ENCODE assay signal across 14 cellular contexts in the genomic region with DNA sequence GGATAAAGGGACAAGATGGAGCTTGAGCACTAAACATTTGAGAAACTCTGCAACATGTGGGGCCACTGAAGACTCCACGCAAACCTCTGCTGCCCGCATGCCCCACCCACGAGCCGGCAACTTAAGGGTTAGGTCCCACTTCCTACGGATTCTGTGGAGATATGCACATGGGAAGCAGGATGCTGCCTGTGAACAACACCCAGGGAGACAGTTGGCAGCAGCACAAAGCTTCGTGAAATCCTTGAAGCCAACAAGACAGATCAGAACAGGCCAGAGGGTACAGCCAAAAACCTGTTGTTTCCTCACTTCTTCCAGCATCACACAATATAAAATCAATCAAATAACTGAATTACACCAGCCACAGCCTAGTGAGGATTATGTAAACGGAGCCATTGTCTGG.
"Had no signal": no experiment of that assay in that cellular context is flagged by ENCODE, and none has a peak within 500 bp of the region (broad histone marks: within the 10 kb centered on the region; RNA-seq: fewer than 3 reads in every experiment).

No MANE protein-coding gene starts in this region.

- H3K36me3 ChIP-seq: adrenal gland, left lung, sigmoid colon, stomach, WERI-Rb-1 had no signal

- H3K79me2 ChIP-seq: hepatocyte had no signal

- H3K4me2 ChIP-seq: hepatocyte had no signal

- DNase-seq: activated CD4-positive, alpha-beta memory T cell treated with anti-CD3 and anti-CD28 coated beads, Interleukin-2, amount 10 ng/mL, durations not matched to agents 7 days and 5 days; activated CD4-positive, alpha-beta T cell treated with anti-CD3 and anti-CD28 coated beads for 36 hours; activated T-cell treated with anti-CD3 and anti-CD28 coated beads, Interleukin-2, amount 50 U/mL, for 24 hours; islet precursor cell; left lung; mucosa of descending colon; naive thymus-derived CD4-positive, alpha-beta T cell; sigmoid colon; stimulated activated CD4-positive, alpha-beta T cell treated with anti-CD3 and anti-CD28 coated beads, Interleukin-1b, Interleukin-23, amount 100 ng/mL, for 48 hours; stomach; WERI-Rb-1 had no signal

- H3K4me3 ChIP-seq: adrenal gland, hepatocyte, left lung, mucosa of descending colon, sigmoid colon, stomach had no signal

- H3K27me3 ChIP-seq: adrenal gland, hepatocyte, left lung, sigmoid colon, stomach had no signal

- ATAC-seq: activated CD4-positive, alpha-beta T cell treated with anti-CD3 and anti-CD28 coated beads for 36 hours; left lung; mucosa of descending colon; naive thymus-derived CD4-positive, alpha-beta T cell; SK-N-SH treated with all-trans-retinoic acid at 6 μM for 48 hours had no signal

- H3K27ac ChIP-seq: adrenal gland, hepatocyte, left lung, sigmoid colon, stomach, WERI-Rb-1 had no signal

- H3K4me1 ChIP-seq: adrenal gland, left lung, sigmoid colon had no signal

- H3K9me3 ChIP-seq: adrenal gland, left lung, mucosa of descending colon, sigmoid colon had no signal

- H2AFZ ChIP-seq: hepatocyte had no signal
